In genomic region chr12:21234395-21234794, GRCh38 we compare ENCODE assay signal across 26 cellular contexts.
"Had no signal": no experiment of that assay in that cellular context is flagged by ENCODE, and none has a peak within 500 bp of the region (broad histone marks: within the 10 kb centered on the region; RNA-seq: fewer than 3 reads in every experiment).

No MANE protein-coding gene starts in this region.

- H3K27me3 ChIP-seq: stomach, suprapubic skin, testis, thyroid gland, tibial artery, tibial nerve, transverse colon, upper lobe of left lung, upper lobe of right lung, uterus, vagina had no signal

- DNase-seq: stimulated activated CD4-positive, alpha-beta T cell treated with anti-CD3 and anti-CD28 coated beads, Interleukin-2, amount 100 ng/mL, for 48 hours; stimulated activated CD4-positive, alpha-beta T cell treated with anti-CD3 and anti-CD28 coated beads, Interleukin-4, amount 100 ng/mL, for 1 hour; stimulated activated CD4-positive, alpha-beta T cell treated with anti-CD3 and anti-CD28 coated beads, Interleukin-4, amount 100 ng/mL, for 24 hours; stimulated activated CD4-positive, alpha-beta T cell treated with anti-CD3 and anti-CD28 coated beads, Interleukin-4, amount 100 ng/mL, for 4 hours; stimulated activated CD8-positive, alpha-beta memory T cell treated with anti-CD3 and anti-CD28 coated beads, Interleukin-4, amount 100 ng/mL, for 48 hours; stimulated activated naive B cell treated with anti-CD40 and anti-IgM and Interleukin-4, amounts not matched to agents 10 μg/mL and 1 μg/mL and 100 μg/mL, for 72 hours; stimulated activated naive CD4-positive, alpha-beta T cell; stimulated activated naive CD4-positive, alpha-beta T cell treated with Interleukin-2 at 50 U/mL for 16 hours; stimulated activated naive CD8-positive, alpha-beta T cell treated with anti-CD3 and anti-CD28 coated beads, Interleukin-15, amount 100 ng/mL, for 72 hours; stimulated activated naive CD8-positive, alpha-beta T cell treated with anti-CD3 and anti-CD28 coated beads, Interleukin-15, Interleukin-2, amounts not matched to agents 100 U/mL and 50 U/mL, for 24 hours; stomach; substantia nigra; testis; thyroid gland; tibial artery; transverse colon; trophoblast cell; upper lobe of left lung; upper lobe of right lung; uterus had no signal

- H3K4me1 ChIP-seq: stomach, suprapubic skin, testis, thyroid gland, tibial artery, tibial nerve, transverse colon, upper lobe of left lung, upper lobe of right lung, uterus, vagina had no signal

- H3K9me3 ChIP-seq: stomach, suprapubic skin, testis, thoracic aorta, thyroid gland, tibial artery, tibial nerve, upper lobe of left lung, upper lobe of right lung, uterus, vagina had no signal

- H3K27ac ChIP-seq: stomach, suprapubic skin, testis, thoracic aorta, thyroid gland, tibial artery, tibial nerve, transverse colon, upper lobe of left lung, upper lobe of right lung, uterus, vagina had no signal

- H3K4me3 ChIP-seq: stomach, suprapubic skin, testis, thoracic aorta, thyroid gland, tibial artery, tibial nerve, transverse colon, upper lobe of left lung, upper lobe of right lung, uterus, vagina had no signal

- H3K36me3 ChIP-seq: stomach, suprapubic skin, thoracic aorta, thyroid gland, tibial artery, tibial nerve, transverse colon, upper lobe of left lung, upper lobe of right lung, uterus, vagina had no signal

- ATAC-seq: stimulated activated memory B cell treated with anti-CD40 and anti-IgM and Interleukin-4, amounts not matched to agents 10 μg/mL and 1 μg/mL and 100 μg/mL, for 72 hours; stimulated activated naive B cell treated with anti-CD40 and anti-IgM and Interleukin-4, amounts not matched to agents 10 μg/mL and 1 μg/mL and 100 μg/mL, for 72 hours; stimulated activated naive CD8-positive, alpha-beta T cell treated with anti-CD3 and anti-CD28 coated beads, Interleukin-15, amount 100 ng/mL, for 72 hours; stimulated activated naive CD8-positive, alpha-beta T cell treated with anti-CD3 and anti-CD28 coated beads, Interleukin-15, Interleukin-2, amounts not matched to agents 100 U/mL and 50 U/mL, for 24 hours; upper lobe of right lung had no signal

- FAIRE-seq: urothelium cell line had no signal
